In genomic region chr7:75980865-75981449, GRCh38 we compare ENCODE assay signal across 15 cellular contexts.
"Had no signal": no experiment of that assay in that cellular context is flagged by ENCODE, and none has a peak within 500 bp of the region (broad histone marks: within the 10 kb centered on the region; RNA-seq: fewer than 3 reads in every experiment).

No MANE protein-coding gene starts in this region.

- H3K27ac ChIP-seq: epithelial cell of prostate, suprapubic skin had no signal

- H3K4me3 ChIP-seq: suprapubic skin had no signal

- ATAC-seq: activated T-helper 17 cell treated with anti-CD3 and anti-CD28 coated beads, Interleukin-2, amount 50 U/mL, for 72 hours; effector memory CD8-positive, alpha-beta T cell; stimulated activated memory B cell treated with anti-CD40 and anti-IgM and Interleukin-4, amounts not matched to agents 10 μg/mL and 1 μg/mL and 100 μg/mL, for 72 hours had no signal

- H3K9me3 ChIP-seq: SK-N-SH, suprapubic skin had no signal

- H3K27ac Mint-ChIP-seq: activated B cell treated with CpG ODN at 0.5 μM for 24 hours; activated CD4-positive, alpha-beta T cell treated with anti-CD3 and anti-CD28 coated beads, Interleukin-2, amount 10 ng/mL, durations not matched to agents 24 days and 14 days; activated naive CD4-positive, alpha-beta T cell treated with anti-CD3 and anti-CD28 coated beads, Interleukin-2, amount 10 ng/mL, durations not matched to agents 7 days and 5 days; stimulated activated memory B cell treated with anti-CD40 and anti-IgM and Interleukin-4, amounts not matched to agents 10 μg/mL and 1 μg/mL and 100 μg/mL, for 72 hours had no signal

- DNase-seq: activated B cell treated with CpG ODN at 0.5 μM for 24 hours; activated CD4-positive, alpha-beta T cell treated with anti-CD3 and anti-CD28 coated beads, Interleukin-2, amount 10 ng/mL, durations not matched to agents 24 days and 14 days; activated naive CD4-positive, alpha-beta T cell treated with anti-CD3 and anti-CD28 coated beads, Interleukin-2, amount 10 ng/mL, durations not matched to agents 7 days and 5 days; activated T-cell treated with anti-CD3 and anti-CD28 coated beads for 4 hours; central memory CD4-positive, alpha-beta T cell; cortex of kidney; effector memory CD8-positive, alpha-beta T cell; hippocampal formation; kidney glomerular epithelial cell had no signal

- H3K4me3 Mint-ChIP-seq: activated B cell treated with CpG ODN at 0.5 μM for 24 hours; activated CD4-positive, alpha-beta T cell treated with anti-CD3 and anti-CD28 coated beads, Interleukin-2, amount 10 ng/mL, durations not matched to agents 24 days and 14 days; activated naive CD4-positive, alpha-beta T cell treated with anti-CD3 and anti-CD28 coated beads, Interleukin-2, amount 10 ng/mL, durations not matched to agents 7 days and 5 days; activated T-helper 17 cell treated with anti-CD3 and anti-CD28 coated beads, Interleukin-2, amount 50 U/mL, for 72 hours; effector memory CD8-positive, alpha-beta T cell; nephron; stimulated activated memory B cell treated with anti-CD40 and anti-IgM and Interleukin-4, amounts not matched to agents 10 μg/mL and 1 μg/mL and 100 μg/mL, for 72 hours had no signal

- H3K27me3 Mint-ChIP-seq: activated B cell treated with CpG ODN at 0.5 μM for 24 hours; activated CD4-positive, alpha-beta T cell treated with anti-CD3 and anti-CD28 coated beads, Interleukin-2, amount 10 ng/mL, durations not matched to agents 24 days and 14 days; activated naive CD4-positive, alpha-beta T cell treated with anti-CD3 and anti-CD28 coated beads, Interleukin-2, amount 10 ng/mL, durations not matched to agents 7 days and 5 days; activated T-helper 17 cell treated with anti-CD3 and anti-CD28 coated beads, Interleukin-2, amount 50 U/mL, for 72 hours; effector memory CD8-positive, alpha-beta T cell; stimulated activated memory B cell treated with anti-CD40 and anti-IgM and Interleukin-4, amounts not matched to agents 10 μg/mL and 1 μg/mL and 100 μg/mL, for 72 hours had no signal

- H3K4me2 ChIP-seq: SK-N-SH had no signal

- H3K9me3 Mint-ChIP-seq: activated B cell treated with CpG ODN at 0.5 μM for 24 hours; activated CD4-positive, alpha-beta T cell treated with anti-CD3 and anti-CD28 coated beads, Interleukin-2, amount 10 ng/mL, durations not matched to agents 24 days and 14 days; activated naive CD4-positive, alpha-beta T cell treated with anti-CD3 and anti-CD28 coated beads, Interleukin-2, amount 10 ng/mL, durations not matched to agents 7 days and 5 days; activated T-helper 17 cell treated with anti-CD3 and anti-CD28 coated beads, Interleukin-2, amount 50 U/mL, for 72 hours; effector memory CD8-positive, alpha-beta T cell; nephron; stimulated activated memory B cell treated with anti-CD40 and anti-IgM and Interleukin-4, amounts not matched to agents 10 μg/mL and 1 μg/mL and 100 μg/mL, for 72 hours had no signal

- H3K4me1 Mint-ChIP-seq: activated B cell treated with CpG ODN at 0.5 μM for 24 hours; activated CD4-positive, alpha-beta T cell treated with anti-CD3 and anti-CD28 coated beads, Interleukin-2, amount 10 ng/mL, durations not matched to agents 24 days and 14 days; activated naive CD4-positive, alpha-beta T cell treated with anti-CD3 and anti-CD28 coated beads, Interleukin-2, amount 10 ng/mL, durations not matched to agents 7 days and 5 days; activated T-helper 17 cell treated with anti-CD3 and anti-CD28 coated beads, Interleukin-2, amount 50 U/mL, for 72 hours; stimulated activated memory B cell treated with anti-CD40 and anti-IgM and Interleukin-4, amounts not matched to agents 10 μg/mL and 1 μg/mL and 100 μg/mL, for 72 hours had no signal

- H3K27me3 ChIP-seq: suprapubic skin had no signal

- H3K9ac ChIP-seq: SK-N-SH had no signal
